Comparison of ENCODE assay signal across 1 cellular context in the genomic region with DNA sequence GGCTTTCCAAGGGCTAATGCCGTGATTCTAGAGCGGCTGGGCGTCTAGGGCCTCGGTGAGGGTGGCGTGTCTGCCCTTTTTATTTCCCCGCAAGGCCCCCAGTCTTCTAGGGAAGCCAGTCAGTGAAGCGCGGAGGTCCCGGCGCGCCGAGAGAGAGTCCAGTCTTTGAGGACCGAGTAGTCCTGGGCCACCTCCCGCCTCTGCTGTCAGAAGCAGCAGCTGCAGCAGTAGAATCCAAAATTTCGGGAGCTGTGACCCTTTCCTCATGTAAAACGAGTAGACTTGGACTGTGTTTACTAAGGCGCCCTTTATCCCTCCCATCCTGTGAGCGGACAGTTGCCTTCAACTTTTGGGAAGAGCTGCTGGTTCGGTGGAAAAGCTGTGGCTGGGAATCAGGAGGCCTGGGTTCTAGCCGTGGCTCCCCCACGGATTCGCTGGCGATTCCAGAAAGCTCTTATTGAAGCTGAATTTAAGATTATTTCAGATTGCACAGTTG.
A peak's percentile ranks its signal among the peaks of the same experiment; 100 is the strongest.
TF ChIP-seq lines count a peak whose summit lies in the region.

No MANE protein-coding gene starts in this region.

TF ChIP-seq in HepG2, 621 proteins besides CTCF, POLR2A, EP300 and RAD21 (continued from another document):
- TF ChIP-seq, protein P1, sequence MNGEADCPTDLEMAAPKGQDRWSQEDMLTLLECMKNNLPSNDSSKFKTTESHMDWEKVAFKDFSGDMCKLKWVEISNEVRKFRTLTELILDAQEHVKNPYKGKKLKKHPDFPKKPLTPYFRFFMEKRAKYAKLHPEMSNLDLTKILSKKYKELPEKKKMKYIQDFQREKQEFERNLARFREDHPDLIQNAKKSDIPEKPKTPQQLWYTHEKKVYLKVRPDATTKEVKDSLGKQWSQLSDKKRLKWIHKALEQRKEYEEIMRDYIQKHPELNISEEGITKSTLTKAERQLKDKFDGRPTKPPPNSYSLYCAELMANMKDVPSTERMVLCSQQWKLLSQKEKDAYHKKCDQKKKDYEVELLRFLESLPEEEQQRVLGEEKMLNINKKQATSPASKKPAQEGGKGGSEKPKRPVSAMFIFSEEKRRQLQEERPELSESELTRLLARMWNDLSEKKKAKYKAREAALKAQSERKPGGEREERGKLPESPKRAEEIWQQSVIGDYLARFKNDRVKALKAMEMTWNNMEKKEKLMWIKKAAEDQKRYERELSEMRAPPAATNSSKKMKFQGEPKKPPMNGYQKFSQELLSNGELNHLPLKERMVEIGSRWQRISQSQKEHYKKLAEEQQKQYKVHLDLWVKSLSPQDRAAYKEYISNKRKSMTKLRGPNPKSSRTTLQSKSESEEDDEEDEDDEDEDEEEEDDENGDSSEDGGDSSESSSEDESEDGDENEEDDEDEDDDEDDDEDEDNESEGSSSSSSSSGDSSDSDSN (CRISPR knock-in tag; IDR thresholded peaks at IDR 0.05), result 0 out of 2 replicates have a peak, but pooled peaks have one; percentile 37
- TF ChIP-seq, protein P2, sequence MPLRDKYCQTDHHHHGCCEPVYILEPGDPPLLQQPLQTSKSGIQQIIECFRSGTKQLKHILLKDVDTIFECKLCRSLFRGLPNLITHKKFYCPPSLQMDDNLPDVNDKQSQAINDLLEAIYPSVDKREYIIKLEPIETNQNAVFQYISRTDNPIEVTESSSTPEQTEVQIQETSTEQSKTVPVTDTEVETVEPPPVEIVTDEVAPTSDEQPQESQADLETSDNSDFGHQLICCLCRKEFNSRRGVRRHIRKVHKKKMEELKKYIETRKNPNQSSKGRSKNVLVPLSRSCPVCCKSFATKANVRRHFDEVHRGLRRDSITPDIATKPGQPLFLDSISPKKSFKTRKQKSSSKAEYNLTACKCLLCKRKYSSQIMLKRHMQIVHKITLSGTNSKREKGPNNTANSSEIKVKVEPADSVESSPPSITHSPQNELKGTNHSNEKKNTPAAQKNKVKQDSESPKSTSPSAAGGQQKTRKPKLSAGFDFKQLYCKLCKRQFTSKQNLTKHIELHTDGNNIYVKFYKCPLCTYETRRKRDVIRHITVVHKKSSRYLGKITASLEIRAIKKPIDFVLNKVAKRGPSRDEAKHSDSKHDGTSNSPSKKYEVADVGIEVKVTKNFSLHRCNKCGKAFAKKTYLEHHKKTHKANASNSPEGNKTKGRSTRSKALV (CRISPR knock-in tag; IDR thresholded peaks at IDR 0.05), result peak; percentile 56; the same call in 1 of the 2 replicates
